Comparison of ENCODE assay signal across 25 cellular contexts in genomic region chr6:121884056-121884455, GRCh38.
"Had no signal": no experiment of that assay in that cellular context is flagged by ENCODE, and none has a peak within 500 bp of the region (broad histone marks: within the 10 kb centered on the region; RNA-seq: fewer than 3 reads in every experiment).

No MANE protein-coding gene starts in this region.

- ATAC-seq: activated T-cell treated with anti-CD3 and anti-CD28 coated beads, Interleukin-2, amount 50 U/mL, for 72 hours; esophagus mucosa; foreskin keratinocyte; naive thymus-derived CD8-positive, alpha-beta T cell; stimulated activated naive CD8-positive, alpha-beta T cell treated with anti-CD3 and anti-CD28 coated beads, Interleukin-15, Interleukin-2, amounts not matched to agents 100 U/mL and 50 U/mL, for 24 hours; T-helper 17 cell had no signal

- H3K36me3 ChIP-seq: left lung, neural progenitor cell, ovary, prostate gland, upper lobe of left lung had no signal

- DNase-seq: activated CD4-positive, alpha-beta memory T cell treated with anti-CD3 and anti-CD28 coated beads for 36 hours; activated CD4-positive, alpha-beta T cell treated with anti-CD3 and anti-CD28 coated beads for 48 hours; activated effector memory CD4-positive, alpha-beta T cell treated with Interleukin-2 at 50 U/mL for 16 hours; activated naive CD4-positive, alpha-beta T cell treated with anti-CD3 and anti-CD28 coated beads for 36 hours; activated naive CD8-positive, alpha-beta T cell treated with anti-CD3 and anti-CD28 coated beads, Interleukin-2, amount 10 ng/mL, durations not matched to agents 7 days and 5 days; activated T-cell treated with anti-CD3 and anti-CD28 coated beads, Interleukin-2, amount 50 U/mL, for 72 hours; amygdala; effector memory CD4-positive, alpha-beta T cell; foreskin keratinocyte; glutamatergic neuron; immature natural killer cell; kidney glomerular epithelial cell; left lung; naive thymus-derived CD8-positive, alpha-beta T cell; ovary; stimulated activated CD4-positive, alpha-beta T cell treated with anti-CD3 and anti-CD28 coated beads, Interleukin-12 subunit alpha, Interleukin-12 subunit beta, amount 100 ng/mL, for 4 hours; stimulated activated CD4-positive, alpha-beta T cell treated with anti-CD3 and anti-CD28 coated beads, Interleukin-4, amount 100 ng/mL, for 4 hours; stimulated activated naive CD8-positive, alpha-beta T cell treated with anti-CD3 and anti-CD28 coated beads, Interleukin-15, Interleukin-2, amounts not matched to agents 100 U/mL and 50 U/mL, for 24 hours; SW 1271; T-helper 17 cell; upper lobe of left lung had no signal

- H3K4me1 ChIP-seq: foreskin keratinocyte, left lung, prostate gland, upper lobe of left lung had no signal

- H3K79me2 ChIP-seq: hepatocyte had no signal

- H3K9ac ChIP-seq: neural progenitor cell had no signal

- H3K4me3 ChIP-seq: hepatocyte, left lung, neural progenitor cell, ovary, prostate gland, upper lobe of left lung had no signal

- H3K27me3 ChIP-seq: foreskin keratinocyte, hepatocyte, left lung, neural progenitor cell, ovary, upper lobe of left lung had no signal

- H3K9me3 ChIP-seq: left lung, ovary, prostate gland, upper lobe of left lung had no signal

- H3K27ac ChIP-seq: foreskin keratinocyte, left lung, neural progenitor cell, ovary, prostate gland, upper lobe of left lung had no signal

- H2AFZ ChIP-seq: hepatocyte, neural progenitor cell had no signal

- H3K4me2 ChIP-seq: hepatocyte, neural progenitor cell had no signal
